Comparison of ENCODE assay signal across 1 cellular context in the genomic region with DNA sequence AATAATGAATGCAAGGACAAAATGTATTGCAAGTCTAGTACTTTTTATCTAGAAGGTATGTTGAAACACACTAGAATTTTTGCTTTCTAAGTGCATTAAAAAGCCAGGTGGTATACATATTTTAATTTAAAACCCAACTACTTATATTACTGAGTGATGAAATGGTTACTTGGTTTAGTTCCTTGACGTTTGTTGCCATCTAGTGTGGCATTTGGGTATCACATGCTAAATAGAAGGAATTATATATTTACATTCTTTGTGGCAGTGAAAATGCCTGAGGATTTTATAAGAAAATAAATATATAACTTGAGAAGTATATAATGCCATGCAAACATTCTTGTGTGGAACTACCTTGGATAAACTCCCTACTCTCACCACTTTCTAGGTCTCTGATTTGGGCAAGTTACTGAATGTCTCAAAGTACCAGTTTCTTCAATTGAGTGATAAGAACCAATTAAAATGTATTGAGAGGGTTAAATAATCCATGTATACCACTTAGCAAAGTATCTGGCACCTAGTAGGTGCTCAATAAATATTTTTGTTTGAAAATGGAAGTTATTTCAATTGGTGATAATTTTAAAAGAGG.
TF ChIP-seq lines count a peak whose summit lies in the region.

No MANE protein-coding gene starts in this region.

TF ChIP-seq in HepG2, 621 proteins besides CTCF, POLR2A, EP300 and RAD21 (continued from another document):
- TF ChIP-seq, protein P1, sequence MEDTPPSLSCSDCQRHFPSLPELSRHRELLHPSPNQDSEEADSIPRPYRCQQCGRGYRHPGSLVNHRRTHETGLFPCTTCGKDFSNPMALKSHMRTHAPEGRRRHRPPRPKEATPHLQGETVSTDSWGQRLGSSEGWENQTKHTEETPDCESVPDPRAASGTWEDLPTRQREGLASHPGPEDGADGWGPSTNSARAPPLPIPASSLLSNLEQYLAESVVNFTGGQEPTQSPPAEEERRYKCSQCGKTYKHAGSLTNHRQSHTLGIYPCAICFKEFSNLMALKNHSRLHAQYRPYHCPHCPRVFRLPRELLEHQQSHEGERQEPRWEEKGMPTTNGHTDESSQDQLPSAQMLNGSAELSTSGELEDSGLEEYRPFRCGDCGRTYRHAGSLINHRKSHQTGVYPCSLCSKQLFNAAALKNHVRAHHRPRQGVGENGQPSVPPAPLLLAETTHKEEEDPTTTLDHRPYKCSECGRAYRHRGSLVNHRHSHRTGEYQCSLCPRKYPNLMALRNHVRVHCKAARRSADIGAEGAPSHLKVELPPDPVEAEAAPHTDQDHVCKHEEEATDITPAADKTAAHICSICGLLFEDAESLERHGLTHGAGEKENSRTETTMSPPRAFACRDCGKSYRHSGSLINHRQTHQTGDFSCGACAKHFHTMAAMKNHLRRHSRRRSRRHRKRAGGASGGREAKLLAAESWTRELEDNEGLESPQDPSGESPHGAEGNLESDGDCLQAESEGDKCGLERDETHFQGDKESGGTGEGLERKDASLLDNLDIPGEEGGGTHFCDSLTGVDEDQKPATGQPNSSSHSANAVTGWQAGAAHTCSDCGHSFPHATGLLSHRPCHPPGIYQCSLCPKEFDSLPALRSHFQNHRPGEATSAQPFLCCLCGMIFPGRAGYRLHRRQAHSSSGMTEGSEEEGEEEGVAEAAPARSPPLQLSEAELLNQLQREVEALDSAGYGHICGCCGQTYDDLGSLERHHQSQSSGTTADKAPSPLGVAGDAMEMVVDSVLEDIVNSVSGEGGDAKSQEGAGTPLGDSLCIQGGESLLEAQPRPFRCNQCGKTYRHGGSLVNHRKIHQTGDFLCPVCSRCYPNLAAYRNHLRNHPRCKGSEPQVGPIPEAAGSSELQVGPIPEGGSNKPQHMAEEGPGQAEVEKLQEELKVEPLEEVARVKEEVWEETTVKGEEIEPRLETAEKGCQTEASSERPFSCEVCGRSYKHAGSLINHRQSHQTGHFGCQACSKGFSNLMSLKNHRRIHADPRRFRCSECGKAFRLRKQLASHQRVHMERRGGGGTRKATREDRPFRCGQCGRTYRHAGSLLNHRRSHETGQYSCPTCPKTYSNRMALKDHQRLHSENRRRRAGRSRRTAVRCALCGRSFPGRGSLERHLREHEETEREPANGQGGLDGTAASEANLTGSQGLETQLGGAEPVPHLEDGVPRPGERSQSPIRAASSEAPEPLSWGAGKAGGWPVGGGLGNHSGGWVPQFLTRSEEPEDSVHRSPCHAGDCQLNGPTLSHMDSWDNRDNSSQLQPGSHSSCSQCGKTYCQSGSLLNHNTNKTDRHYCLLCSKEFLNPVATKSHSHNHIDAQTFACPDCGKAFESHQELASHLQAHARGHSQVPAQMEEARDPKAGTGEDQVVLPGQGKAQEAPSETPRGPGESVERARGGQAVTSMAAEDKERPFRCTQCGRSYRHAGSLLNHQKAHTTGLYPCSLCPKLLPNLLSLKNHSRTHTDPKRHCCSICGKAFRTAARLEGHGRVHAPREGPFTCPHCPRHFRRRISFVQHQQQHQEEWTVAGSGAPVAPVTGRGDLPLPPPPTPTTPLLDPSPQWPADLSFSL (CRISPR knock-in tag; IDR thresholded peaks at IDR 0.05): no peak
- TF ChIP-seq SIN3B (IDR thresholded peaks at IDR 0.05; ENCODE audit: low read length): no peak
- no peak for TF ChIP-seq PHF21A (CRISPR knock-in tag; IDR thresholded peaks at IDR 0.05)
- TF ChIP-seq ZNF33B (CRISPR knock-in tag; IDR thresholded peaks at IDR 0.05): no peak
- TF ChIP-seq FLYWCH1 (CRISPR knock-in tag; IDR thresholded peaks at IDR 0.05): no peak
- no peak for TF ChIP-seq ZNF766 (CRISPR knock-in tag; IDR thresholded peaks at IDR 0.05; ENCODE audit: borderline replicate concordance)
- no peak for TF ChIP-seq KLF11 (CRISPR knock-in tag; IDR thresholded peaks at IDR 0.05)
- TF ChIP-seq AKAP8 (CRISPR knock-in tag; IDR thresholded peaks at IDR 0.05): no peak
- TF ChIP-seq STAT5B (CRISPR knock-in tag; IDR thresholded peaks at IDR 0.05): no peak
- TF ChIP-seq DMAP1 (CRISPR knock-in tag; IDR thresholded peaks at IDR 0.05): no peak
- no peak for TF ChIP-seq ZNF7 (CRISPR knock-in tag; IDR thresholded peaks at IDR 0.05)
- no peak for TF ChIP-seq MXD3 (CRISPR knock-in tag; IDR thresholded peaks at IDR 0.05)
- TF ChIP-seq HOXA9 (CRISPR knock-in tag; IDR thresholded peaks at IDR 0.05; ENCODE audit: borderline replicate concordance): no peak
- TF ChIP-seq ZNF883 (CRISPR knock-in tag; IDR thresholded peaks at IDR 0.05; ENCODE audit: not compliant biosample characterization): no peak
- TF ChIP-seq CHD4 (IDR thresholded peaks at IDR 0.05; ENCODE audit: borderline replicate concordance, low read length): no peak
- peak; percentile 93 for TF ChIP-seq ZNF652 (CRISPR knock-in tag; IDR thresholded peaks at IDR 0.05; ENCODE audit: borderline replicate concordance, low read depth)
- TF ChIP-seq PAWR (CRISPR knock-in tag; IDR thresholded peaks at IDR 0.05; ENCODE audit: borderline replicate concordance): no peak
- TF ChIP-seq ZSCAN29 (CRISPR knock-in tag; conservative IDR thresholded peaks at IDR 0.05): no peak
- TF ChIP-seq ZFY (CRISPR knock-in tag; IDR thresholded peaks at IDR 0.05): no peak
- no peak for TF ChIP-seq NR3C1 (CRISPR knock-in tag; IDR thresholded peaks at IDR 0.05)
- TF ChIP-seq ZNF367 (CRISPR knock-in tag; IDR thresholded peaks at IDR 0.05; ENCODE audit: borderline replicate concordance): no peak
- TF ChIP-seq STAG1 (CRISPR knock-in tag; IDR thresholded peaks at IDR 0.05): peak; percentile 88
- TF ChIP-seq ZNF737 (CRISPR knock-in tag; IDR thresholded peaks at IDR 0.05; ENCODE audit: borderline replicate concordance): no peak
- no peak for TF ChIP-seq U2AF1 (optimal IDR thresholded peaks at IDR 0.05; ENCODE audit: low read depth, low read length)
- TF ChIP-seq NONO (IDR thresholded peaks at IDR 0.05): no peak
- TF ChIP-seq NONO (CRISPR knock-in tag; conservative IDR thresholded peaks at IDR 0.05): no peak
- no peak for TF ChIP-seq ZFP1 (CRISPR knock-in tag; IDR thresholded peaks at IDR 0.05)
